ENCODE assay signal across 14 cellular contexts in genomic region chr10:27514243-27514642, GRCh38. TPM values are rescaled to one million over a fixed set of nuclear protein-coding genes. Genes with fewer than 3 reads are reported as not detected.
DNase-seq lines count a peak whose midpoint lies in the region; ATAC-seq and TF ChIP-seq lines count a peak whose summit lies in the region.
"Had no signal": no experiment of that assay in that cellular context is flagged by ENCODE, and none has a peak within 500 bp of the region (broad histone marks: within the 10 kb centered on the region; RNA-seq: fewer than 3 reads in every experiment).

No MANE protein-coding gene starts in this region.

- peaks cover 17% of the 10 kb centered on the region for H4K20me1 ChIP-seq in GM23248 (ENCODE audit: insufficient read depth)

- CTCF ChIA-PET in CD4-positive, alpha-beta memory T cell (lab: Charles Lee; ENCODE audit: partially characterized antibody) = interaction anchor here (1.8 kb wide), 1 partner anchor 10 kb away, joined by 10 read pairs; the partner anchor contains the start of gene RAB18
- CTCF ChIA-PET in CD4-positive, alpha-beta T cell (lab: Charles Lee) = interaction anchor here (0.5 kb wide), 1 partner anchor 813 kb away, joined by 7 read pairs; no protein-coding TSS in a partner anchor

- H3K79me2 ChIP-seq in GM23248 (ENCODE audit: insufficient read depth) = peaks cover 98% of the 10 kb centered on the region

- peaks cover 54% of the 10 kb centered on the region for H3K4me1 ChIP-seq in CD4-positive, alpha-beta memory T cell (ENCODE audit: insufficient read depth, low read length)
- H3K4me1 ChIP-seq in GM23248 (ENCODE audit: insufficient read depth) = peaks cover 46% of the 10 kb centered on the region
- H3K4me1 ChIP-seq: parathyroid adenoma had no signal

- H3K27ac Mint-ChIP-seq in CD4-positive, alpha-beta memory T cell = peak overlapping the region in 4 of 7 donors; percentile 14 to 66 (median 26)
- peak overlapping the region; percentile 89 for H3K27ac Mint-ChIP-seq in activated T-helper 2 cell treated with anti-CD3 and anti-CD28 coated beads, Interferon-gamma antibody, Interleukin-2, Interleukin-4, amounts not matched to agents 10 μg/mL and 5 μg/mL and 100 μg/mL, durations not matched to agents 14 hours and 24 hours and 36 hours
- peak overlapping the region in 9 of 10 donors; percentile 16 to 83 (median 74) for H3K27ac Mint-ChIP-seq in naive thymus-derived CD8-positive, alpha-beta T cell
- no peak overlapping the region for H3K27ac Mint-ChIP-seq in CD4-positive, alpha-beta T cell

- TF ChIP-seq CTCF in CD4-positive, alpha-beta T cell (IDR thresholded peaks at IDR 0.05) = no peak

- no peak for DNase-seq in CD4-positive, alpha-beta memory T cell
- no peak for DNase-seq in GM23248
- DNase-seq in activated T-helper 2 cell treated with anti-CD3 and anti-CD28 coated beads, Interferon-gamma antibody, Interleukin-2, Interleukin-4, amounts not matched to agents 10 μg/mL and 5 μg/mL and 100 μg/mL, durations not matched to agents 14 hours and 24 hours and 36 hours (ENCODE audit: low spot score) = no peak
- no peak for DNase-seq in naive thymus-derived CD8-positive, alpha-beta T cell
- no peak for DNase-seq in amygdala (lab: John Stamatoyannopoulos, UW)
- DNase-seq in CD4-positive, alpha-beta T cell = no peak
- DNase-seq in NCI-H1694 treated with DMSO at 0.1 percent for 48 hours (lab: John Stamatoyannopoulos, UW) = no peak
- DNase-seq: caudate nucleus, DMS79, NCI-H2081 treated with DMSO at 0.1 percent for 48 hours, NCI-H526 treated with DMSO at 0.1 percent for 48 hours, PC-9 had no signal

- peak overlapping the region; percentile 51 for H3K4me2 ChIP-seq in GM23248 (ENCODE audit: unreplicated experiment)
- H3K4me2 ChIP-seq: BLaER1, PC-9 had no signal

- H3K36me3 ChIP-seq in CD4-positive, alpha-beta memory T cell (ENCODE audit: insufficient read depth, low read length) = peaks cover 14% of the 10 kb centered on the region
- peaks cover 35% of the 10 kb centered on the region for H3K36me3 ChIP-seq in GM23248 (ENCODE audit: low read depth)

- no peak for ATAC-seq in naive thymus-derived CD8-positive, alpha-beta T cell
- no peak for ATAC-seq in CD4-positive, alpha-beta T cell (ENCODE audit: poor library complexity)

- H2AFZ ChIP-seq in GM23248 = no peak overlapping the region
- H2AFZ ChIP-seq: parathyroid adenoma, PC-9 had no signal

- POLR2A ChIA-PET in CD4-positive, alpha-beta memory T cell (lab: Charles Lee; ENCODE audit: partially characterized antibody) = interaction anchor here (0.6 kb wide), 1 partner anchor 73 kb away, joined by 3 read pairs; no protein-coding TSS in a partner anchor
- POLR2A ChIA-PET in naive thymus-derived CD8-positive, alpha-beta T cell (lab: Charles Lee) = interaction anchor here (1.5 kb wide), 1 partner anchor 10 kb away, joined by 5 read pairs; the partner anchor contains the start of gene RAB18
- POLR2A ChIA-PET in CD4-positive, alpha-beta T cell (lab: Charles Lee) = interaction anchor here (1.8 kb wide), 1 partner anchor 10 kb away, joined by 13 read pairs; the partner anchor contains the start of gene RAB18

- H3K27me3 ChIP-seq in CD4-positive, alpha-beta memory T cell (ENCODE audit: insufficient read depth, low read length) = no peaks in the 10 kb centered on the region
- no peaks in the 10 kb centered on the region for H3K27me3 ChIP-seq in GM23248 (replicated peaks; ENCODE audit: insufficient read depth)
- no peaks in the 10 kb centered on the region for H3K27me3 ChIP-seq in CD4-positive, alpha-beta T cell (ENCODE audit: control insufficient read depth, insufficient read depth, low read length)
- H3K27me3 ChIP-seq: BLaER1 had no signal

- in situ Hi-C loops in GM23248 (cut with MboI) = no loop called here

- no peaks in the 10 kb centered on the region for H3K27me3 Mint-ChIP-seq in CD4-positive, alpha-beta memory T cell
- no peaks in the 10 kb centered on the region for H3K27me3 Mint-ChIP-seq in activated T-helper 2 cell treated with anti-CD3 and anti-CD28 coated beads, Interferon-gamma antibody, Interleukin-2, Interleukin-4, amounts not matched to agents 10 μg/mL and 5 μg/mL and 100 μg/mL, durations not matched to agents 14 hours and 24 hours and 36 hours (ENCODE audit: low read depth)
- H3K27me3 Mint-ChIP-seq in naive thymus-derived CD8-positive, alpha-beta T cell = no peaks in the 10 kb centered on the region
- H3K27me3 Mint-ChIP-seq in CD4-positive, alpha-beta T cell = no peaks in the 10 kb centered on the region

- no peak overlapping the region for H3K27ac ChIP-seq in CD4-positive, alpha-beta memory T cell (ENCODE audit: low read depth, low read length)
- peak overlapping the region; percentile 62 for H3K27ac ChIP-seq in GM23248
- no peak overlapping the region for H3K27ac ChIP-seq in CD4-positive, alpha-beta T cell (ENCODE audit: low read depth, low read length)
- H3K27ac ChIP-seq: BLaER1, parathyroid adenoma, PC-9 had no signal

- no peaks in the 10 kb centered on the region for H3K9me2 ChIP-seq in GM23248 (ENCODE audit: insufficient read depth)

- no peaks in the 10 kb centered on the region for H3K9me3 Mint-ChIP-seq in CD4-positive, alpha-beta memory T cell
- H3K9me3 Mint-ChIP-seq in activated T-helper 2 cell treated with anti-CD3 and anti-CD28 coated beads, Interferon-gamma antibody, Interleukin-2, Interleukin-4, amounts not matched to agents 10 μg/mL and 5 μg/mL and 100 μg/mL, durations not matched to agents 14 hours and 24 hours and 36 hours = no peaks in the 10 kb centered on the region
- H3K9me3 Mint-ChIP-seq in naive thymus-derived CD8-positive, alpha-beta T cell = no peaks in the 10 kb centered on the region
- no peaks in the 10 kb centered on the region for H3K9me3 Mint-ChIP-seq in CD4-positive, alpha-beta T cell

- intact Hi-C loops in CD4-positive, alpha-beta memory T cell (cut with micrococcal nuclease) = no loop called here
- intact Hi-C loops in activated T-helper 2 cell treated with anti-CD3 and anti-CD28 coated beads, Interferon-gamma antibody, Interleukin-2, Interleukin-4, amounts not matched to agents 10 μg/mL and 5 μg/mL and 100 μg/mL, durations not matched to agents 14 hours and 24 hours and 36 hours (cut with micrococcal nuclease) = no loop called here
- intact Hi-C loops in CD4-positive, alpha-beta T cell (cut with DNase I, micrococcal nuclease) = no loop called here

- H3K4me1 Mint-ChIP-seq in CD4-positive, alpha-beta memory T cell = peaks cover 33 to 83% (median 63%) of the 10 kb centered on the region in 4 donors
- peaks cover 43% of the 10 kb centered on the region for H3K4me1 Mint-ChIP-seq in activated T-helper 2 cell treated with anti-CD3 and anti-CD28 coated beads, Interferon-gamma antibody, Interleukin-2, Interleukin-4, amounts not matched to agents 10 μg/mL and 5 μg/mL and 100 μg/mL, durations not matched to agents 14 hours and 24 hours and 36 hours (ENCODE audit: low read depth)
- H3K4me1 Mint-ChIP-seq in naive thymus-derived CD8-positive, alpha-beta T cell = peaks cover 28 to 79% (median 65%) of the 10 kb centered on the region in 4 donors
- peaks cover 87% of the 10 kb centered on the region for H3K4me1 Mint-ChIP-seq in CD4-positive, alpha-beta T cell (ENCODE audit: low read depth)

- H3K4me3 ChIP-seq in CD4-positive, alpha-beta memory T cell (ENCODE audit: low read length in 2 of 2) = no peak overlapping the region
- no peak overlapping the region for H3K4me3 ChIP-seq in GM23248
- H3K4me3 ChIP-seq: BLaER1, PC-9 had no signal

- peaks cover 52% of the 10 kb centered on the region for H3F3A ChIP-seq in GM23248 (ENCODE audit: insufficient read depth)

- H3K9me3 ChIP-seq in CD4-positive, alpha-beta memory T cell (ENCODE audit: control insufficient read depth in 1 of 2, low read length in 2 of 2) = no peaks in the 10 kb centered on the region
- no peaks in the 10 kb centered on the region for H3K9me3 ChIP-seq in GM23248 (ENCODE audit: low read depth)
- no peaks in the 10 kb centered on the region for H3K9me3 ChIP-seq in CD4-positive, alpha-beta T cell (ENCODE audit: control insufficient read depth, low read length)

- peak overlapping the region in 6 of 8 donors; percentile 2 to 69 (median 40) for H3K4me3 Mint-ChIP-seq in CD4-positive, alpha-beta memory T cell
- H3K4me3 Mint-ChIP-seq in activated T-helper 2 cell treated with anti-CD3 and anti-CD28 coated beads, Interferon-gamma antibody, Interleukin-2, Interleukin-4, amounts not matched to agents 10 μg/mL and 5 μg/mL and 100 μg/mL, durations not matched to agents 14 hours and 24 hours and 36 hours (ENCODE audit: low read depth) = peak overlapping the region; percentile 68
- H3K4me3 Mint-ChIP-seq in naive thymus-derived CD8-positive, alpha-beta T cell = peak overlapping the region in 8 of 10 donors; percentile 7 to 69 (median 54)
- H3K4me3 Mint-ChIP-seq in CD4-positive, alpha-beta T cell = no peak overlapping the region

- 95 to 97% methylated on average over 3 of the region's 3 CpGs for WGBS in GM23248 (ENCODE audit: low coverage in 1 of 2, low lambda C conversion rate in 2 of 2, missing lambda C conversion rate in 2 of 2), 2 experiments

- H3K36me3 Mint-ChIP-seq in CD4-positive, alpha-beta memory T cell = peaks cover 53 to 60% of the 10 kb centered on the region in 2 donors
- peaks cover 70% of the 10 kb centered on the region for H3K36me3 Mint-ChIP-seq in activated T-helper 2 cell treated with anti-CD3 and anti-CD28 coated beads, Interferon-gamma antibody, Interleukin-2, Interleukin-4, amounts not matched to agents 10 μg/mL and 5 μg/mL and 100 μg/mL, durations not matched to agents 14 hours and 24 hours and 36 hours (ENCODE audit: low read depth)
- peaks cover 7 to 70% (median 31%) of the 10 kb centered on the region in 3 donors for H3K36me3 Mint-ChIP-seq in naive thymus-derived CD8-positive, alpha-beta T cell
- peaks cover 94% of the 10 kb centered on the region for H3K36me3 Mint-ChIP-seq in CD4-positive, alpha-beta T cell (ENCODE audit: low read depth)

- H3K9ac ChIP-seq in GM23248 = 0 out of 2 replicates have a peak overlapping the region, but pooled peaks have one; percentile 0
- H3K9ac ChIP-seq: BLaER1, parathyroid adenoma had no signal

RNA-seq across cellular contexts. Expression of gene RAB18, which starts 10.1 kb away (rescaled TPM):
- total RNA-seq in CD4-positive, alpha-beta memory T cell = 10 to 100 TPM; 83.3 to 88.5 TPM
- 100 to 1,000 TPM; 117 to 171 TPM for polyA plus RNA-seq in CD4-positive, alpha-beta memory T cell
- 55.3 and 57.7 TPM in 2 replicates for total RNA-seq in GM23248 (2014; rRNA removed; shearing (Covaris generic))
- polyA plus RNA-seq in GM23248 (2016; fragmentation: Nextera tagmentation; extraction: Ambion mirVana) = 221 and 226 TPM in 2 replicates
- 55.9 and 56.4 TPM in 2 replicates for total RNA-seq in activated T-helper 2 cell treated with anti-CD3 and anti-CD28 coated beads, Interferon-gamma antibody, Interleukin-2, Interleukin-4, amounts not matched to agents 10 μg/mL and 5 μg/mL and 100 μg/mL, durations not matched to agents 14 hours and 24 hours and 36 hours
- 10 to 100 TPM; 79.8 to 83.2 TPM for total RNA-seq in naive thymus-derived CD8-positive, alpha-beta T cell
- polyA plus RNA-seq in naive thymus-derived CD8-positive, alpha-beta T cell = 10 to 100 TPM; 65.4 to 82.4 (median 76.3) TPM
- total RNA-seq in CD4-positive, alpha-beta T cell = 100 to 1,000 TPM; 120 to 130 TPM
